ENCODE assay signal across 12 cellular contexts in the genomic region with DNA sequence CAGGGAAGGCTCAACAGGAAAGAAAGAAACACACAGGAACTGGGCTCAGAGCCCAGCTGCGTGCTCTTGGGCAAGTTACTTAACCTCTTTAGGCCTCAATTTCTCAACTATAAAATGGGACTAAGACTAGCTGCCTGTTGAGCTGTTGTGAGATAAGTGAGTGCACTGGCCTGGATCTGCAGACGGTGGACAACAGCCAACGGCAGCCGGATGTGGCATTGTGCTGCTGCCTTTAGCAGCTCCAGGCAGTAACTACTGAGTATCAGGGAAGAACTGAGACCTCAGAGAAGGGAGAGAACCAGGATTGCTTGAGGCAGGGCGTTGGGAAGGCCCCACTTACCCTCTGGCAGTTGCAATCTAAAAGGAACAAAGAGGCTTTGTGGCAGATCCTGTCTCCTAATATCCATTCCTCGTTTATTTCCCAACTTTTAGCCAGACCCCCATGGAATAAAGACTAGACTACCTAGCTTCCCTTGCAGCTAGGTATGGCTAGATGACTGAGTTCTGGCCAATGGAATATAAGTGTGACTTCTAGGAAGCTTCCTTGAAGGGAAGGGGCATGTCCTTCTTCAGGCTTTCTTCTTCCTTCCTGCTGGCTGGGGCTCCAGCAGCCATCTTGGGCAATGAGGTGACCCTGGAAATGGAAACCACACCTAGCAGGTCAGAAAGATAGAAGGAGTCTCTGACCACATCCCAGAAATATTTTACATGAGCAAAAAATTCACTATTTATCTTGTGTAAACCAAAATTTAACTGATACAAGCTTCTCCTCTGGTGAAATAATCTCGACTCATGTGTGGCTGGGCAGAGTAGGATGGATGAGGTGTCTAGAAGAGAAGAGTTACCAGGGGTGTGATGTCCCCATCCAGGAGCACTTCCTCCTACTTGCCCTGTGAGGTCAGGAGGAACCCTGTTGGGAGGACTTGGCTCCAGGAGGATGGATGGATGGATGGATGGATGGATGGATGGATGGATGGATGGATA.
DNase-seq lines count a peak whose midpoint lies in the region; ATAC-seq and TF ChIP-seq lines count a peak whose summit lies in the region.
"Had no signal": no experiment of that assay in that cellular context is flagged by ENCODE, and none has a peak within 500 bp of the region (broad histone marks: within the 10 kb centered on the region; RNA-seq: fewer than 3 reads in every experiment).

No MANE protein-coding gene starts in this region.

- no peak for ATAC-seq in SK-N-SH treated with all-trans-retinoic acid at 6 μM for 48 hours

- peaks cover 2% of the 10 kb centered on the region for H3K27me3 Mint-ChIP-seq in activated CD4-positive, alpha-beta memory T cell treated with anti-CD3 and anti-CD28 coated beads, Interleukin-2, amount 10 ng/mL, durations not matched to agents 7 days and 5 days

- no peak for TF ChIP-seq EP300 in SK-N-SH (IDR thresholded peaks at IDR 0.05; ENCODE audit: borderline replicate concordance in 1 of 2, low read depth in 1 of 2, low read length in 1 of 2)

- WGBS in SK-N-SH (ENCODE audit: low lambda C conversion rate): 87% methylated on average over 7 of the region's 7 CpGs
- WGBS in esophagus squamous epithelium, 2 donors: 32 to 55% methylated on average over 5 to 7 of the region's 7 CpGs
- 49% methylated on average over 7 of the region's 7 CpGs for WGBS in urinary bladder

- CTCF ChIA-PET in SK-N-SH (lab: Yijun Ruan, JAX): interaction anchor here (0.7 to 12.2 kb wide), 8 partner anchors 9 to 392 kb away, joined by 3 to 203 read pairs (median 3); partner anchors contain the start of gene VEGFA
- CTCF ChIA-PET in activated CD4-positive, alpha-beta memory T cell treated with anti-CD3 and anti-CD28 coated beads, Interleukin-2, amount 10 ng/mL, durations not matched to agents 7 days and 5 days (lab: Charles Lee): no interaction called here

- DNase-seq in SK-N-SH: no peak
- DNase-seq in esophagus squamous epithelium (lab: John Stamatoyannopoulos, UW): no peak
- no peak for DNase-seq in activated CD4-positive, alpha-beta memory T cell treated with anti-CD3 and anti-CD28 coated beads, Interleukin-2, amount 10 ng/mL, durations not matched to agents 7 days and 5 days
- DNase-seq in activated T-cell treated with anti-CD3 and anti-CD28 coated beads, Interleukin-2, amount 50 U/mL, for 1 hour: no peak
- DNase-seq in amygdala (lab: John Stamatoyannopoulos, UW): no peak
- DNase-seq: erythroblast, NCI-H2081 had no signal

- H3K9me2 ChIP-seq in SK-N-SH: no peaks in the 10 kb centered on the region

- no peak overlapping the region for H3K27ac Mint-ChIP-seq in activated CD4-positive, alpha-beta memory T cell treated with anti-CD3 and anti-CD28 coated beads, Interleukin-2, amount 10 ng/mL, durations not matched to agents 7 days and 5 days

- no peak overlapping the region for H3K4me3 Mint-ChIP-seq in activated CD4-positive, alpha-beta memory T cell treated with anti-CD3 and anti-CD28 coated beads, Interleukin-2, amount 10 ng/mL, durations not matched to agents 7 days and 5 days
- H3K4me3 Mint-ChIP-seq: T-helper 2 cell treated with Interferon-gamma antibody and Interleukin-4, amounts not matched to agents 5 μg/mL and 100 μg/mL, for 36 hours had no signal

- intact Hi-C loops in esophagus squamous epithelium (cut with DNase I): no loop called here

- no peak for TF ChIP-seq RAD21 in SK-N-SH (IDR thresholded peaks at IDR 0.05; ENCODE audit: low read length)

- H3F3A ChIP-seq in SK-N-SH (replicated peaks; ENCODE audit: insufficient read depth): peaks cover 18% of the 10 kb centered on the region

- H3K9ac ChIP-seq in SK-N-SH (peak overlapping the region; percentile 52; the same call in 1 of the 2 replicates), mucosa of rectum (ENCODE audit: low read depth in 1 of 2, low read length in 2 of 2) (peak overlapping the region in 1 of 2 donors; percentile 30)

- POLR2A ChIA-PET in SK-N-SH (lab: Yijun Ruan, JAX): interaction anchor here (0.8 to 5.5 kb wide), 3 partner anchors 15 to 118 kb away, joined by 3 to 60 read pairs (median 5); no protein-coding TSS in a partner anchor
- POLR2A ChIA-PET in activated CD4-positive, alpha-beta memory T cell treated with anti-CD3 and anti-CD28 coated beads, Interleukin-2, amount 10 ng/mL, durations not matched to agents 7 days and 5 days (lab: Charles Lee): interaction anchor here (1.5 kb wide), 1 partner anchor 14 kb away, joined by 5 read pairs; no protein-coding TSS in a partner anchor

- H3K27me3 ChIP-seq in SK-N-SH (ENCODE audit: insufficient read depth): no peaks in the 10 kb centered on the region
- no peaks in the 10 kb centered on the region for H3K27me3 ChIP-seq in esophagus squamous epithelium
- no peaks in the 10 kb centered on the region for H3K27me3 ChIP-seq in mucosa of rectum (ENCODE audit: control insufficient read depth in 2 of 2, insufficient read depth in 2 of 2, low read length in 2 of 2)
- H3K27me3 ChIP-seq: pancreas had no signal

- H3K27ac ChIP-seq in SK-N-SH (ENCODE audit: low read depth in 2 of 2, low read length in 1 of 2) (peak overlapping the region; percentile 92 to 100), esophagus squamous epithelium (peak overlapping the region; percentile 76 to 90 (median 88)), mucosa of rectum (ENCODE audit: low read depth in 2 of 2, low read length in 2 of 2) (peak overlapping the region; percentile 74 to 80), urinary bladder (ENCODE audit: low read depth) (peak overlapping the region; percentile 91)

- H3K79me2 ChIP-seq in SK-N-SH (ENCODE audit: insufficient read depth): no peaks in the 10 kb centered on the region

- no peaks in the 10 kb centered on the region for H3K9me3 Mint-ChIP-seq in activated CD4-positive, alpha-beta memory T cell treated with anti-CD3 and anti-CD28 coated beads, Interleukin-2, amount 10 ng/mL, durations not matched to agents 7 days and 5 days

- TF ChIP-seq CTCF in SK-N-SH (IDR thresholded peaks at IDR 0.05) (no peak), esophagus squamous epithelium (IDR thresholded peaks at IDR 0.05) (no peak)

- no peaks in the 10 kb centered on the region for H3K9me3 ChIP-seq in SK-N-SH
- peaks cover 0 to 8% (median 0%) of the 10 kb centered on the region in 3 donors for H3K9me3 ChIP-seq in esophagus squamous epithelium
- H3K9me3 ChIP-seq in mucosa of rectum (ENCODE audit: control insufficient read depth in 2 of 2, low read length in 2 of 2): peaks cover 0 to 5% of the 10 kb centered on the region in 2 donors
- H3K9me3 ChIP-seq: pancreas had no signal

- peaks cover 60 to 80% of the 10 kb centered on the region in 2 experiments for H3K4me1 ChIP-seq in SK-N-SH (ENCODE audit: control insufficient read depth in 1 of 2, insufficient read depth in 2 of 2, low read depth in 1 of 2, low read length in 1 of 2)
- peaks cover 45 to 85% (median 56%) of the 10 kb centered on the region in 3 donors for H3K4me1 ChIP-seq in esophagus squamous epithelium
- H3K4me1 ChIP-seq in mucosa of rectum (ENCODE audit: control insufficient read depth in 2 of 2, insufficient read depth in 2 of 2, low read length in 2 of 2): peaks cover 2 to 6% of the 10 kb centered on the region in 2 donors
- H3K4me1 ChIP-seq in urinary bladder (ENCODE audit: insufficient read depth): no peaks in the 10 kb centered on the region
- H3K4me1 ChIP-seq: pancreas had no signal

- H3K4me3 ChIP-seq in SK-N-SH (ENCODE audit: low read depth in 2 of 2, low read length in 1 of 2): no peak overlapping the region
- no peak overlapping the region for H3K4me3 ChIP-seq in esophagus squamous epithelium
- no peak overlapping the region for H3K4me3 ChIP-seq in mucosa of rectum (ENCODE audit: low read length in 2 of 2)
- H3K4me3 ChIP-seq in urinary bladder (ENCODE audit: low read depth, low read length): no peak overlapping the region
- H3K4me3 ChIP-seq: pancreas had no signal

- H3K36me3 ChIP-seq in SK-N-SH (replicated peaks in 1 of 2; ENCODE audit: control insufficient read depth in 1 of 2, insufficient read depth in 2 of 2, low read length in 1 of 2) (no peaks in the 10 kb centered on the region), esophagus squamous epithelium (no peaks in the 10 kb centered on the region), mucosa of rectum (ENCODE audit: control insufficient read depth in 2 of 2, insufficient read depth in 2 of 2, low read length in 2 of 2) (no peaks in the 10 kb centered on the region), urinary bladder (ENCODE audit: insufficient read depth) (no peaks in the 10 kb centered on the region)
- H3K36me3 ChIP-seq: pancreas had no signal

- no peak for TF ChIP-seq POLR2A in esophagus squamous epithelium (IDR thresholded peaks at IDR 0.05)

- H3K36me3 Mint-ChIP-seq in activated CD4-positive, alpha-beta memory T cell treated with anti-CD3 and anti-CD28 coated beads, Interleukin-2, amount 10 ng/mL, durations not matched to agents 7 days and 5 days (ENCODE audit: low read depth): no peaks in the 10 kb centered on the region

- H3K4me1 Mint-ChIP-seq in activated CD4-positive, alpha-beta memory T cell treated with anti-CD3 and anti-CD28 coated beads, Interleukin-2, amount 10 ng/mL, durations not matched to agents 7 days and 5 days: peaks cover 21% of the 10 kb centered on the region

- H3K4me2 ChIP-seq in SK-N-SH: peak overlapping the region; percentile 60; the same call in 1 of the 2 replicates

- H4K20me1 ChIP-seq in SK-N-SH (ENCODE audit: insufficient read depth): no peaks in the 10 kb centered on the region

- H2AFZ ChIP-seq in SK-N-SH (ENCODE audit: low read depth): no peak overlapping the region

TF ChIP-seq in SK-N-SH treated with all-trans-retinoic acid at 6 μM for 48 hours, 23 proteins besides CTCF, POLR2A, EP300 and RAD21 (continues in another document):
- TF ChIP-seq POU6F1 (CRISPR knock-in tag; IDR thresholded peaks at IDR 0.05; ENCODE audit: borderline replicate concordance, low read depth) (no peak), ZNF70 (CRISPR knock-in tag; IDR thresholded peaks at IDR 0.05) (no peak), ESRRG (CRISPR knock-in tag; IDR thresholded peaks at IDR 0.05) (no peak), TCF4 (CRISPR knock-in tag; IDR thresholded peaks at IDR 0.05; ENCODE audit: borderline replicate concordance) (no peak), ZC3H10 (CRISPR knock-in tag; IDR thresholded peaks at IDR 0.05) (no peak), ZNF8 (CRISPR knock-in tag; IDR thresholded peaks at IDR 0.05) (no peak), TOX (CRISPR knock-in tag; IDR thresholded peaks at IDR 0.05; ENCODE audit: borderline replicate concordance) (no peak)
